8 cellular contexts compared by ENCODE assay signal in the genomic region with DNA sequence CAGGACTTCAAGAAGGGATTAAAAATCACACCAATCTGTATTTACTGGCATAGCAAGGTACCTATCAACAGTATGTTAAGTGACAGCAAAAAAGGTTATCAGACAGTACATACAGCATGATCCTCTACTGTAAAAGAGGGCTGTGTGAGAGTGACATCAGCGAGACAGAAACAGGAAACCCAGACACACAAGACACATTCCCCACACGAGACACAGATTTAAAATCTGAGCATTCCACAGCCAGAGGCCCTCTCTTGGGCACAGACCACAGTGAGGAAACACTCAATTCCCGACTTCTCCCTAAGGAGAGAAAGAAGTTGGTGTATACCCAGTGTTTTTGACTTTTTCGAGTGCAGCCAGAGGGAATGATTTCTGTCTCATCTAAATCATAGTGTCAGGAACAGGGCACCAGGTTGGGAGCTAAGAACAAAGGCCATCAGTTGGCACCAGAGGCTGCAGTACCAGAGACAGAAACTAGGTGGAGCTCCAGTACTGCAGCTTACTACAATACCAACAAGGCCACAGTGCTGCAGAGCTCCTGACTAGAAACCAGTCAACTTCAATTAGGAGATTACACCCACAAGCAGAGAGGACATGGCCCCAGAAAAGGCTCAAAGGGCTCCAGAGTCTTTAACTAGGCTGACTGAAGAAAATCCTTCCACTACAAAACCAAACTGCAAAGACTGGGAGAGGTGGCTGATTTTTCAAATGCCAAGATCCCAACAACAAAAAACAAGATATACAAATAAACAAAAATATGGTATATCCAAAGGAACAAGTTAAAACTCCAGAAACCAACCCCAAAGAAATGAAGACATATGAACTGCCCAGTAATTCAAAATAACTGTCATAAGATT. TPM values are rescaled to one million over a fixed set of nuclear protein-coding genes. Genes with fewer than 3 reads are reported as not detected.
A peak's percentile ranks its signal among the peaks of the same experiment; 100 is the strongest.
DNase-seq lines count a peak whose midpoint lies in the region; FAIRE-seq and TF ChIP-seq lines count a peak whose summit lies in the region.

No MANE protein-coding gene starts in this region.

- no peak overlapping the region for H2BK12ac ChIP-seq in H1 (ENCODE audit: low read depth, low read length)

- H3K56ac ChIP-seq in H1 (replicated peaks; ENCODE audit: insufficient read length, low read depth, low read length), result no peak overlapping the region

- no peak overlapping the region for H2BK15ac ChIP-seq in H1 (ENCODE audit: low read length)

- H2BK120ac ChIP-seq in H1 (replicated peaks; ENCODE audit: low read depth, low read length), result no peak overlapping the region

- CTCF ChIA-PET in H1 (lab: Charles Lee; ENCODE audit: partially characterized antibody), result interaction anchor here (0.5 to 1.9 kb wide), 36 partner anchors 11 to 425 kb away, joined by 3 to 29 read pairs (median 4); no protein-coding TSS in a partner anchor

- H3K27me3 ChIP-seq in H1 (replicated peaks in 1 of 4; ENCODE audit: control insufficient read depth in 3 of 4, extremely low read depth in 1 of 4, insufficient read depth in 3 of 4, low read length in 3 of 4), result no peaks in the 10 kb centered on the region

- H3K9me3 ChIP-seq in H1 (ENCODE audit: insufficient read depth in 2 of 2, low read depth in 1 of 2, low read length in 1 of 2), result no peaks in the 10 kb centered on the region

- no peak overlapping the region for H4K5ac ChIP-seq in H1 (ENCODE audit: insufficient read length, low read depth, low read length)

- no peak overlapping the region for H2AK5ac ChIP-seq in H1 (ENCODE audit: low read depth, low read length)

- H3K4ac ChIP-seq in H1 (replicated peaks; ENCODE audit: insufficient read length, low read depth, low read length), result no peak overlapping the region

- no peak overlapping the region for H2BK20ac ChIP-seq in H1 (ENCODE audit: low read length)

- H2BK5ac ChIP-seq in H1 (ENCODE audit: low read depth, low read length), result no peak overlapping the region

- POLR2A ChIA-PET in H1 (lab: Charles Lee; ENCODE audit: partially characterized antibody), result interaction anchor here (0.6 kb wide), 1 partner anchor 689 kb away, joined by 3 read pairs; no protein-coding TSS in a partner anchor

- H4K8ac ChIP-seq in H1 (ENCODE audit: extremely low read depth, insufficient read depth, low read length), result no peak overlapping the region

- FAIRE-seq in GM18507 (lab: Jason Lieb, UNC), result peak; percentile 90
- peak; percentile 98 for FAIRE-seq in H1 (lab: Jason Lieb, UNC)

- no peak overlapping the region for H3K23ac ChIP-seq in H1 (ENCODE audit: insufficient read length)

- H3K9ac ChIP-seq in H1 (replicated peaks in 1 of 4; ENCODE audit: extremely low read depth in 1 of 4, low read depth in 3 of 4, low read length in 3 of 4), result no peak overlapping the region

- no peaks in the 10 kb centered on the region for H3K79me2 ChIP-seq in H1 (ENCODE audit: control insufficient read depth in 1 of 2, insufficient read depth in 2 of 2, low read length in 2 of 2)

- TF ChIP-seq POLR2A in H1 (IDR thresholded peaks at IDR 0.05; ENCODE audit: control extremely low read depth in 1 of 2, low read depth in 2 of 2, low read length in 2 of 2), result no peak

- H3K23me2 ChIP-seq in H1 (ENCODE audit: low read depth, low read length), result no peaks in the 10 kb centered on the region

- peak; percentile 98 to 100 for TF ChIP-seq RAD21 in H1 (IDR thresholded peaks at IDR 0.05 in 1 of 2, conservative IDR thresholded peaks at IDR 0.05 in 1 of 2; ENCODE audit: low read depth in 2 of 2, low read length in 2 of 2)

- no peak overlapping the region for H3K4me3 ChIP-seq in H1 (ENCODE audit: extremely low read depth in 1 of 4, insufficient read depth in 2 of 4, low read depth in 3 of 4, low read length in 4 of 4)

- H4K20me1 ChIP-seq in H1 (replicated peaks in 1 of 2; ENCODE audit: control insufficient read depth in 1 of 2, insufficient read depth in 2 of 2, low read length in 2 of 2), result no peaks in the 10 kb centered on the region

- H3K4me1 ChIP-seq in H1 (replicated peaks in 1 of 4; ENCODE audit: control insufficient read depth in 3 of 4, insufficient read depth in 4 of 4, low read length in 3 of 4), result no peaks in the 10 kb centered on the region

- TF ChIP-seq CTCF in 22Rv1 (IDR thresholded peaks at IDR 0.05) (peak; percentile 97), H1 (IDR thresholded peaks at IDR 0.05; ENCODE audit: control extremely low read depth in 1 of 3, insufficient read depth in 1 of 3, low read depth in 1 of 3, low read length in 3 of 3) (peak; percentile 55 to 98 (median 97))

- no peak overlapping the region for H3K4me2 ChIP-seq in H1 (ENCODE audit: insufficient read depth in 1 of 2, low read depth in 2 of 2, low read length in 2 of 2)

- peak; percentile 15 for DNase-seq in GM18507 (ENCODE audit: extremely low spot score, insufficient read length, low read depth)
- peak; percentile 37 for DNase-seq in HuH-7.5 (ENCODE audit: low spot score)
- peak; percentile 82 for DNase-seq in NOMO-1 treated with DMSO at 0.1 percent for 48 hours (lab: John Stamatoyannopoulos, UW; ENCODE audit: unreplicated experiment)
- DNase-seq in activated CD8-positive, alpha-beta memory T cell treated with anti-CD3 and anti-CD28 coated beads for 1 hour (ENCODE audit: extremely low read depth in 1 of 2, low read depth in 1 of 2), result peak; percentile 59 to 61
- DNase-seq in H1 (ENCODE audit: low read depth in 1 of 2, low spot score in 2 of 2), result peak; percentile 60 to 89
- peak; percentile 54 for DNase-seq in middle frontal gyrus (ENCODE audit: extremely low spot score, low spot score)
- peak; percentile 88 for DNase-seq in stimulated activated CD8-positive, alpha-beta memory T cell treated with anti-CD3 and anti-CD28 coated beads, Interleukin-4, amount 100 ng/mL, for 48 hours

- no peaks in the 10 kb centered on the region for H3K79me1 ChIP-seq in H1 (ENCODE audit: low read depth, low read length)

- H3K18ac ChIP-seq in H1 (ENCODE audit: extremely low read depth, low read length), result no peak overlapping the region

- H4K91ac ChIP-seq in H1 (replicated peaks; ENCODE audit: insufficient read length, low read length), result no peak overlapping the region

- peak overlapping the region; percentile 36; the same call in 1 of the 2 replicates for H2AFZ ChIP-seq in H1 (ENCODE audit: low read length)

- H3K27ac ChIP-seq in 22Rv1 (no peak overlapping the region), H1 (ENCODE audit: low read depth, low read length) (no peak overlapping the region)

- 47% methylated on average over 4 of the region's 4 CpGs; no CpG with 5 or more reads in 1 of the 2 experiments for WGBS in H1 (ENCODE audit: extremely low coverage in 1 of 2, insufficient coverage in 1 of 2, insufficient read length in 1 of 2, insufficient replicate concordance in 2 of 2, low coverage in 1 of 2, low lambda C conversion rate in 2 of 2, missing lambda C conversion rate in 1 of 2), 2 experiments

- H3K36me3 ChIP-seq in H1 (ENCODE audit: control insufficient read depth in 2 of 4, insufficient read depth in 4 of 4, low read length in 3 of 4), result no peaks in the 10 kb centered on the region

- no peak for TF ChIP-seq EP300 in H1 (IDR thresholded peaks at IDR 0.05; ENCODE audit: borderline replicate concordance in 1 of 2, low read depth in 2 of 2, low read length in 2 of 2)

- H3K14ac ChIP-seq in H1 (ENCODE audit: insufficient read length), result no peak overlapping the region

TF ChIP-seq in H1, 55 proteins besides CTCF, POLR2A, EP300 and RAD21:
- TF ChIP-seq JUND (IDR thresholded peaks at IDR 0.05; ENCODE audit: low read length) (0 out of 2 replicates have a peak, but pooled peaks have one; percentile 30), CREB1 (IDR thresholded peaks at IDR 0.05) (no peak), SIX5 (IDR thresholded peaks at IDR 0.05; ENCODE audit: low read depth, low read length) (no peak)

RNA-seq across cellular contexts. Expression of a gene that starts 41.0 kb away (rescaled TPM):
- 27.4 and 33.4 TPM in 2 replicates for total RNA-seq in H1 (2021; fragmentation: NEBNext Ultra II Directional; extraction: Animal tissue kit (Norgen Biotek cat#: 25700))
- 35.1 and 58.5 TPM in 2 replicates for polyA plus RNA-seq in H1 (2011; rRNA removed)
- polyA plus RNA-seq in H1 (2011; cell fraction: cytosol; rRNA removed), result 45.4 TPM
- polyA plus RNA-seq in H1 (2011; cell fraction: nucleus; rRNA removed), result 9.5 TPM
- 27.0 to 36.6 TPM (median 30.3 TPM) in 4 replicates for polyA plus RNA-seq in H1 (2012, experiment 1 of 2)
- 7.2 TPM for polyA plus RNA-seq in H1 (2012, experiment 2 of 2)
- polyA plus RNA-seq in H1 (2013, experiment 1 of 2), result 52.2 TPM
- polyA plus RNA-seq in H1 (2013, experiment 2 of 2), result 55.1 TPM
- 11.9 and 13.9 TPM in 2 replicates for polyA minus RNA-seq in H1 (2011; rRNA and poly(A)+ RNA removed)
- 7.5 TPM for polyA minus RNA-seq in H1 (2011; cell fraction: cytosol; rRNA and poly(A)+ RNA removed)
- 10.3 TPM for polyA minus RNA-seq in H1 (2011; cell fraction: nucleus; rRNA and poly(A)+ RNA removed)

RNA-seq across cellular contexts. Expression of a gene that starts 41.1 kb away (rescaled TPM):
- total RNA-seq in H1 (2021; fragmentation: NEBNext Ultra II Directional; extraction: Animal tissue kit (Norgen Biotek cat#: 25700)), result 22.1 and 24.7 TPM in 2 replicates
- 19.4 and 20.3 TPM in 2 replicates for polyA plus RNA-seq in H1 (2011; rRNA removed)
- polyA plus RNA-seq in H1 (2011; cell fraction: cytosol; rRNA removed), result 40.1 TPM
- polyA plus RNA-seq in H1 (2011; cell fraction: nucleus; rRNA removed), result 13.6 TPM
- polyA plus RNA-seq in H1 (2012, experiment 1 of 2), result 21.8 to 36.4 TPM (median 24.7 TPM) in 4 replicates
- polyA plus RNA-seq in H1 (2012, experiment 2 of 2), result 14.8 TPM
- polyA plus RNA-seq in H1 (2013, experiment 1 of 2), result 41.3 TPM
- polyA plus RNA-seq in H1 (2013, experiment 2 of 2), result 39.4 TPM
- polyA minus RNA-seq in H1 (2011; rRNA and poly(A)+ RNA removed), result 4.0 and 5.9 TPM in 2 replicates
- polyA minus RNA-seq in H1 (2011; cell fraction: cytosol; rRNA and poly(A)+ RNA removed), result 15.5 TPM
- polyA minus RNA-seq in H1 (2011; cell fraction: nucleus; rRNA and poly(A)+ RNA removed), result 13.1 TPM

Comparison
In these comparisons a context has a peak if more than half of its experiments do, and no peak if none do; other contexts are left out.
1. DNase-seq: peak in every context shown above with its lines; median percentile 88 in stimulated activated CD8-positive, alpha-beta memory T cell treated with anti-CD3 and anti-CD28 coated beads, Interleukin-4, amount 100 ng/mL, for 48 hours; 82 in NOMO-1 treated with DMSO at 0.1 percent for 48 hours; 74 in H1; 60 in activated CD8-positive, alpha-beta memory T cell treated with anti-CD3 and anti-CD28 coated beads for 1 hour; 54 in middle frontal gyrus; 37 in HuH-7.5; 15 in GM18507.